In genomic region chr6:25889877-25890853, GRCh38 we compare ENCODE assay signal across 8 cellular contexts. TPM values are rescaled to one million over a fixed set of nuclear protein-coding genes. Genes with fewer than 3 reads are reported as not detected.
DNase-seq lines count a peak whose midpoint lies in the region; ATAC-seq and TF ChIP-seq lines count a peak whose summit lies in the region.

No MANE protein-coding gene starts in this region.

- no peaks in the 10 kb centered on the region for H3K36me3 Mint-ChIP-seq in progenitor cell of endocrine pancreas (ENCODE audit: insufficient read depth)

- H3K4me1 Mint-ChIP-seq in progenitor cell of endocrine pancreas (ENCODE audit: low read depth) = peaks cover 3% of the 10 kb centered on the region

- H3K9me3 Mint-ChIP-seq in progenitor cell of endocrine pancreas (ENCODE audit: low read depth) = peaks cover 3% of the 10 kb centered on the region

- ATAC-seq in SK-N-SH treated with all-trans-retinoic acid at 6 μM for 48 hours (peak; percentile 88), HG02852 (IDR thresholded peaks at IDR 0.05; ENCODE audit: unreplicated experiment) (no peak)

- peak; percentile 54 to 79 (median 61) for DNase-seq in NCI-H1417 (lab: John Stamatoyannopoulos, UW)
- no peak for DNase-seq in NCI-H1417 treated with DMSO at 0.1 percent for 48 hours (lab: John Stamatoyannopoulos, UW)
- peak; percentile 48 for DNase-seq in NCI-H1092 treated with DMSO at 0.1 percent for 48 hours (lab: John Stamatoyannopoulos, UW)
- DNase-seq in foreskin melanocyte = peak; percentile 59
- DNase-seq in progenitor cell of endocrine pancreas (ENCODE audit: low spot score, unreplicated experiment) = peak; percentile 22
- no peak for DNase-seq in activated effector memory CD4-positive, alpha-beta T cell treated with Interleukin-2 at 50 U/mL for 16 hours

- H3K4me3 Mint-ChIP-seq in progenitor cell of endocrine pancreas (ENCODE audit: low read depth) = no peak overlapping the region

- H3K27me3 Mint-ChIP-seq in progenitor cell of endocrine pancreas = no peaks in the 10 kb centered on the region

- H3K27ac Mint-ChIP-seq in progenitor cell of endocrine pancreas = no peak overlapping the region

- peak; percentile 72 for TF ChIP-seq CTCF in progenitor cell of endocrine pancreas (IDR thresholded peaks at IDR 0.05; ENCODE audit: unreplicated experiment)

TF ChIP-seq in SK-N-SH treated with all-trans-retinoic acid at 6 μM for 48 hours, 23 proteins besides CTCF, POLR2A, EP300 and RAD21:
- TF ChIP-seq ZFP3 (CRISPR knock-in tag; IDR thresholded peaks at IDR 0.05) = no peak
- no peak for TF ChIP-seq TCF4 (CRISPR knock-in tag; IDR thresholded peaks at IDR 0.05; ENCODE audit: borderline replicate concordance)
- TF ChIP-seq ESRRG (CRISPR knock-in tag; IDR thresholded peaks at IDR 0.05) = no peak
- TF ChIP-seq TOX (CRISPR knock-in tag; IDR thresholded peaks at IDR 0.05; ENCODE audit: borderline replicate concordance) = no peak
- TF ChIP-seq ZNF70 (CRISPR knock-in tag; IDR thresholded peaks at IDR 0.05) = no peak
- no peak for TF ChIP-seq CSRNP3 (CRISPR knock-in tag; IDR thresholded peaks at IDR 0.05)
- TF ChIP-seq CSDC2 (CRISPR knock-in tag; IDR thresholded peaks at IDR 0.05) = no peak
- no peak for TF ChIP-seq POU6F1 (CRISPR knock-in tag; IDR thresholded peaks at IDR 0.05; ENCODE audit: borderline replicate concordance, low read depth)
- no peak for TF ChIP-seq BACH2 (CRISPR knock-in tag; IDR thresholded peaks at IDR 0.05; ENCODE audit: borderline replicate concordance)
- TF ChIP-seq ZNF8 (CRISPR knock-in tag; IDR thresholded peaks at IDR 0.05) = no peak
- no peak for TF ChIP-seq PPARA (CRISPR knock-in tag; IDR thresholded peaks at IDR 0.05; ENCODE audit: borderline replicate concordance)
- TF ChIP-seq CREB5 (CRISPR knock-in tag; IDR thresholded peaks at IDR 0.05; ENCODE audit: low read depth) = no peak
- TF ChIP-seq ISL1 (CRISPR knock-in tag; IDR thresholded peaks at IDR 0.05) = no peak
- TF ChIP-seq ZNF565 (CRISPR knock-in tag; conservative IDR thresholded peaks at IDR 0.05; ENCODE audit: low read depth) = no peak
- TF ChIP-seq ARNTL (CRISPR knock-in tag; IDR thresholded peaks at IDR 0.05; ENCODE audit: borderline replicate concordance, low read depth) = no peak
- TF ChIP-seq, protein P1, sequence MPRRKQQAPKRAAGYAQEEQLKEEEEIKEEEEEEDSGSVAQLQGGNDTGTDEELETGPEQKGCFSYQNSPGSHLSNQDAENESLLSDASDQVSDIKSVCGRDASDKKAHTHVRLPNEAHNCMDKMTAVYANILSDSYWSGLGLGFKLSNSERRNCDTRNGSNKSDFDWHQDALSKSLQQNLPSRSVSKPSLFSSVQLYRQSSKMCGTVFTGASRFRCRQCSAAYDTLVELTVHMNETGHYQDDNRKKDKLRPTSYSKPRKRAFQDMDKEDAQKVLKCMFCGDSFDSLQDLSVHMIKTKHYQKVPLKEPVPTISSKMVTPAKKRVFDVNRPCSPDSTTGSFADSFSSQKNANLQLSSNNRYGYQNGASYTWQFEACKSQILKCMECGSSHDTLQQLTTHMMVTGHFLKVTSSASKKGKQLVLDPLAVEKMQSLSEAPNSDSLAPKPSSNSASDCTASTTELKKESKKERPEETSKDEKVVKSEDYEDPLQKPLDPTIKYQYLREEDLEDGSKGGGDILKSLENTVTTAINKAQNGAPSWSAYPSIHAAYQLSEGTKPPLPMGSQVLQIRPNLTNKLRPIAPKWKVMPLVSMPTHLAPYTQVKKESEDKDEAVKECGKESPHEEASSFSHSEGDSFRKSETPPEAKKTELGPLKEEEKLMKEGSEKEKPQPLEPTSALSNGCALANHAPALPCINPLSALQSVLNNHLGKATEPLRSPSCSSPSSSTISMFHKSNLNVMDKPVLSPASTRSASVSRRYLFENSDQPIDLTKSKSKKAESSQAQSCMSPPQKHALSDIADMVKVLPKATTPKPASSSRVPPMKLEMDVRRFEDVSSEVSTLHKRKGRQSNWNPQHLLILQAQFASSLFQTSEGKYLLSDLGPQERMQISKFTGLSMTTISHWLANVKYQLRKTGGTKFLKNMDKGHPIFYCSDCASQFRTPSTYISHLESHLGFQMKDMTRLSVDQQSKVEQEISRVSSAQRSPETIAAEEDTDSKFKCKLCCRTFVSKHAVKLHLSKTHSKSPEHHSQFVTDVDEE (CRISPR knock-in tag; IDR thresholded peaks at IDR 0.05) = no peak

RNA-seq across cellular contexts. Expression of gene SLC17A3, which starts 16.1 kb away (rescaled TPM):
- 0.34 and 0.58 TPM in 2 replicates for total RNA-seq in progenitor cell of endocrine pancreas

RNA-seq across cellular contexts. Expression of gene SLC17A2, which starts 40.3 kb away (rescaled TPM):
- total RNA-seq in progenitor cell of endocrine pancreas = not detected in 2 replicates

RNA-seq across cellular contexts. Expression of gene SLC17A1, which starts 58.3 kb away (rescaled TPM):
- total RNA-seq in progenitor cell of endocrine pancreas = 0.49 TPM in 1 of 2 replicates, not detected in the other

Comparison
In these comparisons a context has a peak if more than half of its experiments do, and no peak if none do; other contexts are left out.
1. DNase-seq: peak in NCI-H1417 (3 of 3), NCI-H1092 treated with DMSO at 0.1 percent for 48 hours (single experiment), foreskin melanocyte (single experiment) and progenitor cell of endocrine pancreas (single experiment); none in NCI-H1417 treated with DMSO at 0.1 percent for 48 hours (single experiment) and activated effector memory CD4-positive, alpha-beta T cell treated with Interleukin-2 at 50 U/mL for 16 hours (single experiment).